ENCODE assay signal across 9 cellular contexts in genomic region chr3:58683001-58683845, GRCh38. TPM values are rescaled to one million over a fixed set of nuclear protein-coding genes. Genes with fewer than 3 reads are reported as not detected.
DNase-seq lines count a peak whose midpoint lies in the region; TF ChIP-seq lines count a peak whose summit lies in the region.
"Had no signal": no experiment of that assay in that cellular context is flagged by ENCODE, and none has a peak within 500 bp of the region (broad histone marks: within the 10 kb centered on the region; RNA-seq: fewer than 3 reads in every experiment).

No MANE protein-coding gene starts in this region.

- peak; percentile 82 for DNase-seq in D341Med (ENCODE audit: low spot score)
- peak; percentile 23 for DNase-seq in GM20000 (ENCODE audit: low spot score)
- peak; percentile 24 for DNase-seq in Jurkat, Clone E6-1 (ENCODE audit: low read depth, low spot score)
- DNase-seq in fibroblast of gingiva (ENCODE audit: low read depth): peak; percentile 19
- DNase-seq in GM13977 (ENCODE audit: low spot score): no peak
- DNase-seq in middle frontal gyrus (ENCODE audit: extremely low spot score, low spot score): no peak
- no peak for DNase-seq in SKM-1 (lab: John Stamatoyannopoulos, UW; ENCODE audit: unreplicated experiment)
- no peak for DNase-seq in NCI-H128 (lab: John Stamatoyannopoulos, UW; ENCODE audit: unreplicated experiment)
- DNase-seq: activated naive CD4-positive, alpha-beta T cell had no signal

- no peak overlapping the region for H3K4me3 ChIP-seq in Jurkat, Clone E6-1 (ENCODE audit: low read length)

- in situ Hi-C loops in GM13977 (cut with MboI; ENCODE audit: low pct_unique_long_range_greater_than_20kb, low sequenced_read_pairs, unreplicated experiment): no loop called here

- TF ChIP-seq CTCF in GM20000 (IDR thresholded peaks at IDR 0.05; ENCODE audit: extremely low read depth, missing control alignments): no peak
- TF ChIP-seq CTCF in GM13977 (IDR thresholded peaks at IDR 0.05; ENCODE audit: extremely low read depth, insufficient read depth, missing control alignments): no peak

RNA-seq across cellular contexts. Expression of gene FAM3D, which starts 16.6 kb away (rescaled TPM):
- polyA plus RNA-seq in Jurkat, Clone E6-1 (2012; ENCODE audit: insufficient read depth, insufficient read length): not detected

Comparison
In these comparisons a context has a peak if more than half of its experiments do, and no peak if none do; other contexts are left out.
1. DNase-seq: peak in D341Med (single experiment), GM20000 (single experiment), Jurkat, Clone E6-1 (single experiment) and fibroblast of gingiva (single experiment); none in GM13977 (single experiment), middle frontal gyrus (single experiment), SKM-1 (single experiment) and NCI-H128 (single experiment).